Comparison of ENCODE assay signal across 14 cellular contexts in genomic region chr12:7005288-7005687, GRCh38.
"Had no signal": no experiment of that assay in that cellular context is flagged by ENCODE, and none has a peak within 500 bp of the region (broad histone marks: within the 10 kb centered on the region; RNA-seq: fewer than 3 reads in every experiment).

No MANE protein-coding gene starts in this region.

- H3K27me3 ChIP-seq: ascending aorta, esophagus muscularis mucosa, foreskin keratinocyte, upper lobe of left lung had no signal

- H3K27ac ChIP-seq: ascending aorta, esophagus muscularis mucosa, foreskin keratinocyte, prostate gland, upper lobe of left lung, VCaP had no signal

- H3K4me1 ChIP-seq: ascending aorta, foreskin keratinocyte, prostate gland had no signal

- H3K9me3 Mint-ChIP-seq: activated CD4-positive, alpha-beta memory T cell treated with anti-CD3 and anti-CD28 coated beads, Interleukin-2, amount 10 ng/mL, durations not matched to agents 7 days and 5 days; memory B cell; natural killer cell treated with Interleukin-12 subunit alpha and Interleukin-12 subunit beta and Interleukin-15 and Interleukin-18, amount 100 ng/mL, for 72 hours; stimulated activated naive CD8-positive, alpha-beta T cell treated with anti-CD3 and anti-CD28 coated beads, Interleukin-15, Interleukin-2, amounts not matched to agents 100 ng/mL and 50 ng/mL, for 24 hours; T-helper 2 cell treated with Interferon-gamma antibody and Interleukin-4, amounts not matched to agents 5 μg/mL and 100 μg/mL, for 36 hours had no signal

- H3K36me3 ChIP-seq: prostate gland had no signal

- H3K36me3 Mint-ChIP-seq: natural killer cell treated with Interleukin-12 subunit alpha and Interleukin-12 subunit beta and Interleukin-15 and Interleukin-18, amount 100 ng/mL, for 72 hours had no signal

- H3K4me3 Mint-ChIP-seq: activated CD4-positive, alpha-beta memory T cell treated with anti-CD3 and anti-CD28 coated beads, Interleukin-2, amount 10 ng/mL, durations not matched to agents 7 days and 5 days; memory B cell; natural killer cell treated with Interleukin-12 subunit alpha and Interleukin-12 subunit beta and Interleukin-15 and Interleukin-18, amount 100 ng/mL, for 72 hours; stimulated activated naive CD8-positive, alpha-beta T cell treated with anti-CD3 and anti-CD28 coated beads, Interleukin-15, Interleukin-2, amounts not matched to agents 100 ng/mL and 50 ng/mL, for 24 hours; T-helper 2 cell treated with Interferon-gamma antibody and Interleukin-4, amounts not matched to agents 5 μg/mL and 100 μg/mL, for 36 hours had no signal

- H3K4me3 ChIP-seq: ascending aorta, esophagus muscularis mucosa, prostate gland, upper lobe of left lung had no signal

- H3K9me3 ChIP-seq: ascending aorta, esophagus muscularis mucosa, prostate gland, upper lobe of left lung had no signal

- H3K27ac Mint-ChIP-seq: activated CD4-positive, alpha-beta memory T cell treated with anti-CD3 and anti-CD28 coated beads, Interleukin-2, amount 10 ng/mL, durations not matched to agents 7 days and 5 days; memory B cell; natural killer cell treated with Interleukin-12 subunit alpha and Interleukin-12 subunit beta and Interleukin-15 and Interleukin-18, amount 100 ng/mL, for 72 hours; stimulated activated naive CD8-positive, alpha-beta T cell treated with anti-CD3 and anti-CD28 coated beads, Interleukin-15, Interleukin-2, amounts not matched to agents 100 ng/mL and 50 ng/mL, for 24 hours; T-helper 2 cell treated with Interferon-gamma antibody and Interleukin-4, amounts not matched to agents 5 μg/mL and 100 μg/mL, for 36 hours had no signal

- DNase-seq: activated CD4-positive, alpha-beta memory T cell treated with anti-CD3 and anti-CD28 coated beads, Interleukin-2, amount 10 ng/mL, durations not matched to agents 7 days and 5 days; foreskin keratinocyte; head of caudate nucleus; nucleus accumbens; upper lobe of left lung had no signal

- H3K27me3 Mint-ChIP-seq: activated CD4-positive, alpha-beta memory T cell treated with anti-CD3 and anti-CD28 coated beads, Interleukin-2, amount 10 ng/mL, durations not matched to agents 7 days and 5 days; memory B cell; natural killer cell treated with Interleukin-12 subunit alpha and Interleukin-12 subunit beta and Interleukin-15 and Interleukin-18, amount 100 ng/mL, for 72 hours; stimulated activated naive CD8-positive, alpha-beta T cell treated with anti-CD3 and anti-CD28 coated beads, Interleukin-15, Interleukin-2, amounts not matched to agents 100 ng/mL and 50 ng/mL, for 24 hours had no signal

- ATAC-seq: foreskin keratinocyte; natural killer cell treated with Interleukin-12 subunit alpha and Interleukin-12 subunit beta and Interleukin-15 and Interleukin-18, amount 100 ng/mL, for 72 hours; sciatic nerve had no signal
